ENCODE assay signal across 8 cellular contexts in genomic region chr11:85809881-85810280, GRCh38. TPM values are rescaled to one million over a fixed set of nuclear protein-coding genes. Genes with fewer than 3 reads are reported as not detected.
DNase-seq lines count a peak whose midpoint lies in the region; TF ChIP-seq lines count a peak whose summit lies in the region.

No MANE protein-coding gene starts in this region.

- TF ChIP-seq CTCF in AG04450 (IDR thresholded peaks at IDR 0.05; ENCODE audit: low read depth, low read length) (peak; percentile 47), smooth muscle cell (IDR thresholded peaks at IDR 0.05; ENCODE audit: borderline replicate concordance, insufficient read depth, poor library complexity, severe bottlenecking) (no peak)

- H3K9me3 ChIP-seq in AG04450 (ENCODE audit: control insufficient read depth, insufficient read depth, low read length) (no peaks in the 10 kb centered on the region), smooth muscle cell (replicated peaks; ENCODE audit: low read depth) (no peaks in the 10 kb centered on the region)

- H3K4me1 ChIP-seq in smooth muscle cell (ENCODE audit: low read depth) = peaks cover 8% of the 10 kb centered on the region

- WGBS in smooth muscle cell (ENCODE audit: low lambda C conversion rate) = 12% methylated on average over 4 of the region's 4 CpGs

- H3K27me3 Mint-ChIP-seq in activated naive CD4-positive, alpha-beta T cell treated with anti-CD3 and anti-CD28 coated beads, Interleukin-2, amount 10 ng/mL, durations not matched to agents 7 days and 5 days = peaks cover 25% of the 10 kb centered on the region

- no peaks in the 10 kb centered on the region for H4K20me1 ChIP-seq in smooth muscle cell (ENCODE audit: low read depth)

- no peak overlapping the region for H2AFZ ChIP-seq in smooth muscle cell (ENCODE audit: low read depth)

- no peaks in the 10 kb centered on the region for H3K36me3 ChIP-seq in smooth muscle cell (ENCODE audit: low read depth)

- peak overlapping the region; percentile 84 for H3K27ac Mint-ChIP-seq in activated naive CD4-positive, alpha-beta T cell treated with anti-CD3 and anti-CD28 coated beads, Interleukin-2, amount 10 ng/mL, durations not matched to agents 7 days and 5 days

- H3K27me3 ChIP-seq in AG04450 (ENCODE audit: control insufficient read depth, insufficient read depth, low read length) (no peaks in the 10 kb centered on the region), smooth muscle cell (ENCODE audit: low read depth) (peaks cover 7% of the 10 kb centered on the region)

- DNase-seq in AG04450 (ENCODE audit: low read depth, low spot score) (no peak), HT-29 (ENCODE audit: low spot score) (peak; percentile 57), smooth muscle cell (lab: John Stamatoyannopoulos, UW; ENCODE audit: unreplicated experiment) (no peak), ureter (ENCODE audit: low spot score) (no peak), dedifferentiated amniotic fluid mesenchymal stem cell (ENCODE audit: extremely low spot score) (no peak), mesenteric fat pad (ENCODE audit: low spot score) (no peak)
- peak; percentile 33 for DNase-seq in activated naive CD4-positive, alpha-beta T cell treated with anti-CD3 and anti-CD28 coated beads, Interleukin-2, amount 10 ng/mL, durations not matched to agents 7 days and 5 days

- H3K79me2 ChIP-seq in smooth muscle cell (ENCODE audit: low read depth) = no peaks in the 10 kb centered on the region

- H3K4me3 ChIP-seq in AG04450 (ENCODE audit: low read depth, low read length) (peak overlapping the region; percentile 76), iPS-11a (ENCODE audit: low read depth, low read length) (peak overlapping the region; percentile 62), smooth muscle cell (peak overlapping the region; percentile 64)

- H3K9ac ChIP-seq in smooth muscle cell (ENCODE audit: low read depth) = no peak overlapping the region

- no peaks in the 10 kb centered on the region for H3K9me3 Mint-ChIP-seq in activated naive CD4-positive, alpha-beta T cell treated with anti-CD3 and anti-CD28 coated beads, Interleukin-2, amount 10 ng/mL, durations not matched to agents 7 days and 5 days

- POLR2A ChIA-PET in AG04450 (lab: Yijun Ruan, JAX) = interaction anchor here (0.6 to 1.3 kb wide), 3 partner anchors 38 to 1095 kb away, joined by 4 to 5 read pairs (median 4); no protein-coding TSS in a partner anchor

- H3K36me3 Mint-ChIP-seq in activated naive CD4-positive, alpha-beta T cell treated with anti-CD3 and anti-CD28 coated beads, Interleukin-2, amount 10 ng/mL, durations not matched to agents 7 days and 5 days = peaks cover 9% of the 10 kb centered on the region

- H3K4me3 Mint-ChIP-seq in activated naive CD4-positive, alpha-beta T cell treated with anti-CD3 and anti-CD28 coated beads, Interleukin-2, amount 10 ng/mL, durations not matched to agents 7 days and 5 days = peak overlapping the region; percentile 90

- H3F3A ChIP-seq in smooth muscle cell (ENCODE audit: low read depth) = no peaks in the 10 kb centered on the region

- H3K4me2 ChIP-seq in smooth muscle cell = peak overlapping the region; percentile 96

- CTCF ChIA-PET in AG04450 (lab: Charles Lee) = interaction anchor here (0.9 to 1.5 kb wide), 8 partner anchors 9 to 114 kb away, joined by 3 to 7 read pairs (median 4); partner anchors contain the start of gene CCDC83
- CTCF ChIA-PET in activated naive CD4-positive, alpha-beta T cell treated with anti-CD3 and anti-CD28 coated beads, Interleukin-2, amount 10 ng/mL, durations not matched to agents 7 days and 5 days (lab: Charles Lee) = interaction anchor here (0.7 to 3.1 kb wide), 5 partner anchors 16 to 115 kb away, joined by 3 to 26 read pairs (median 4); partner anchors contain the start of gene CCDC83

- H3K27ac ChIP-seq in AG04450 (ENCODE audit: low read depth, low read length) (no peak overlapping the region), smooth muscle cell (ENCODE audit: low read depth) (no peak overlapping the region)

- H3K4me1 Mint-ChIP-seq in activated naive CD4-positive, alpha-beta T cell treated with anti-CD3 and anti-CD28 coated beads, Interleukin-2, amount 10 ng/mL, durations not matched to agents 7 days and 5 days = peaks cover 50% of the 10 kb centered on the region

RNA-seq across cellular contexts. Expression of gene SYTL2, which starts 1.1 kb away (rescaled TPM):
- polyA plus RNA-seq in AG04450 (2011; rRNA removed) (122 and 169 TPM in 2 replicates), smooth muscle cell (7.2 and 10.4 TPM in 2 replicates)
- 52.9 and 82.3 TPM in 2 replicates for polyA minus RNA-seq in AG04450 (2011; rRNA and poly(A)+ RNA removed)
- 16.6 and 18.7 TPM in 2 replicates for total RNA-seq in HT-29 (2014; rRNA removed; shearing (Covaris generic))
- total RNA-seq in smooth muscle cell (50.7 and 73.0 TPM in 2 replicates), ureter (254 TPM), mesenteric fat pad (13.5 TPM)

RNA-seq across cellular contexts. Expression of gene CCDC83, which starts 45.3 kb away (rescaled TPM):
- polyA plus RNA-seq in AG04450 (2011; rRNA removed) (not detected in 2 replicates), smooth muscle cell (0.28 TPM in 1 of 2 replicates, not detected in the other)
- polyA minus RNA-seq in AG04450 (2011; rRNA and poly(A)+ RNA removed) = not detected in 2 replicates
- not detected in 2 replicates for total RNA-seq in HT-29 (2014; rRNA removed; shearing (Covaris generic))
- total RNA-seq in smooth muscle cell (not detected in 2 replicates), ureter (not detected), mesenteric fat pad (not detected)

Comparison
In these comparisons a context has a peak if more than half of its experiments do, and no peak if none do; other contexts are left out.
1. DNase-seq: peak in HT-29 (single experiment) and activated naive CD4-positive, alpha-beta T cell treated with anti-CD3 and anti-CD28 coated beads, Interleukin-2, amount 10 ng/mL, durations not matched to agents 7 days and 5 days (single experiment); none in AG04450 (single experiment), smooth muscle cell (single experiment), ureter (single experiment), dedifferentiated amniotic fluid mesenchymal stem cell (single experiment) and mesenteric fat pad (single experiment).
2. Peak in every context shown above with its lines, with median percentiles within 50 percentile points of each other: H3K4me3 ChIP-seq.